In genomic region chr17:81286491-81287145, GRCh38 we compare ENCODE assay signal across 10 cellular contexts. TPM values are rescaled to one million over a fixed set of nuclear protein-coding genes. Genes with fewer than 3 reads are reported as not detected.
DNase-seq lines count a peak whose midpoint lies in the region; ATAC-seq and TF ChIP-seq lines count a peak whose summit lies in the region.
"Had no signal": no experiment of that assay in that cellular context is flagged by ENCODE, and none has a peak within 500 bp of the region (broad histone marks: within the 10 kb centered on the region; RNA-seq: fewer than 3 reads in every experiment).

No MANE protein-coding gene starts in this region.

- H3K4me3 ChIP-seq in body of pancreas, result no peak overlapping the region
- no peak overlapping the region for H3K4me3 ChIP-seq in tibial nerve
- no peak overlapping the region for H3K4me3 ChIP-seq in GM23248

- no peaks in the 10 kb centered on the region for H3K9me2 ChIP-seq in GM23248 (ENCODE audit: insufficient read depth)

- H3K36me3 ChIP-seq in body of pancreas (replicated peaks in 1 of 2; ENCODE audit: insufficient read depth in 1 of 2, low read depth in 2 of 2) (peaks cover 8 to 10% of the 10 kb centered on the region in 2 donors), tibial nerve (peaks cover 0 to 65% (median 0%) of the 10 kb centered on the region in 3 donors), GM23248 (ENCODE audit: low read depth) (no peaks in the 10 kb centered on the region)

- H3K36me3 Mint-ChIP-seq in memory B cell, result peaks cover 12% of the 10 kb centered on the region

- TF ChIP-seq POLR2A in body of pancreas (IDR thresholded peaks at IDR 0.05) (no peak), tibial nerve (IDR thresholded peaks at IDR 0.05) (no peak)

- peak overlapping the region; percentile 85 for H3K4me3 Mint-ChIP-seq in memory B cell

- WGBS in body of pancreas, 2 donors, result 83 to 86% methylated on average over 13 to 22 of the region's 23 CpGs
- 94% methylated on average over 14 to 23 of the region's 23 CpGs for WGBS in tibial nerve, 2 donors
- 93 to 94% methylated on average over 23 of the region's 23 CpGs for WGBS in GM23248 (ENCODE audit: low coverage in 1 of 2, low lambda C conversion rate in 2 of 2, missing lambda C conversion rate in 2 of 2), 2 experiments

- H3K27ac ChIP-seq in body of pancreas (peak overlapping the region in 3 of 4 donors; percentile 4 to 63 (median 54)), tibial nerve (peak overlapping the region in 3 of 4 donors; percentile 60 to 84 (median 77)), GM23248 (no peak overlapping the region)

- in situ Hi-C loops in GM23248 (cut with MboI), result no loop called here

- H3F3A ChIP-seq in GM23248 (ENCODE audit: insufficient read depth), result no peaks in the 10 kb centered on the region

- H3K27ac Mint-ChIP-seq in memory B cell, result peak overlapping the region; percentile 70

- peaks cover 65% of the 10 kb centered on the region for H3K79me2 ChIP-seq in GM23248 (ENCODE audit: insufficient read depth)

- H3K9me3 ChIP-seq in body of pancreas (no peaks in the 10 kb centered on the region), tibial nerve (no peaks in the 10 kb centered on the region), GM23248 (ENCODE audit: low read depth) (no peaks in the 10 kb centered on the region)

- H3K27me3 ChIP-seq in body of pancreas, result no peaks in the 10 kb centered on the region
- no peaks in the 10 kb centered on the region for H3K27me3 ChIP-seq in tibial nerve
- H3K27me3 ChIP-seq in GM23248 (replicated peaks; ENCODE audit: insufficient read depth), result no peaks in the 10 kb centered on the region

- H3K4me1 Mint-ChIP-seq in memory B cell, result peaks cover 12% of the 10 kb centered on the region

- H3K9me3 Mint-ChIP-seq in memory B cell, result no peaks in the 10 kb centered on the region

- H2AFZ ChIP-seq in GM23248, result no peak overlapping the region

- ATAC-seq in Right ventricle myocardium inferior (no peak), left ventricle myocardium superior (no peak), body of pancreas (no peak), memory B cell (ENCODE audit: low read depth) (no peak), HG02571 (IDR thresholded peaks at IDR 0.05; ENCODE audit: unreplicated experiment) (no peak)

- H3K27me3 Mint-ChIP-seq in memory B cell, result no peaks in the 10 kb centered on the region

- TF ChIP-seq CTCF in body of pancreas (IDR thresholded peaks at IDR 0.05) (no peak), tibial nerve (IDR thresholded peaks at IDR 0.05) (no peak)

- DNase-seq in Right ventricle myocardium inferior (ENCODE audit: missing footprints) (peak; percentile 56), left ventricle myocardium superior (no peak), body of pancreas (no peak), memory B cell (ENCODE audit: low spot score in 2 of 2) (no peak), tibial nerve (ENCODE audit: low spot score in 2 of 2) (no peak), mucosa of gallbladder (ENCODE audit: low spot score) (no peak), GM23248 (no peak)
- DNase-seq: activated CD8-positive, alpha-beta memory T cell treated with anti-CD3 and anti-CD28 coated beads, Interleukin-2, amount 50 U/mL, for 4 hours; NCI-H1417 had no signal

- no peak overlapping the region for H3K4me2 ChIP-seq in GM23248 (ENCODE audit: unreplicated experiment)

- H3K4me1 ChIP-seq in body of pancreas (peaks cover 21% of the 10 kb centered on the region), tibial nerve (peaks cover 0 to 36% (median 20%) of the 10 kb centered on the region in 4 donors), GM23248 (ENCODE audit: insufficient read depth) (no peaks in the 10 kb centered on the region)

- no peaks in the 10 kb centered on the region; the same call in 1 of the 2 replicates for H4K20me1 ChIP-seq in GM23248 (ENCODE audit: insufficient read depth)

- no peak for TF ChIP-seq EP300 in tibial nerve (IDR thresholded peaks at IDR 0.05)

- H3K9ac ChIP-seq in GM23248, result no peak overlapping the region

- intact Hi-C loops in Right ventricle myocardium inferior (cut with DNase I) (no loop called here), left ventricle myocardium superior (cut with micrococcal nuclease) (no loop called here), body of pancreas (cut with DNase I) (loop anchor here (10.0 kb wide), 1 partner anchor 198 kb away; no protein-coding TSS in a partner anchor)

RNA-seq across cellular contexts. Expression of gene SLC38A10, which starts 8.5 kb away (rescaled TPM):
- 44.6 TPM for total RNA-seq in Right ventricle myocardium inferior
- 46.6 TPM for total RNA-seq in left ventricle myocardium superior
- 100 to 1,000 TPM; 102 to 203 TPM for total RNA-seq in body of pancreas
- 100 to 1,000 TPM in 2 of 4 donors, 10 to 100 TPM in 2; 80.0 to 149 (median 123) TPM for total RNA-seq in tibial nerve
- total RNA-seq in mucosa of gallbladder, result 135 TPM
- 133 and 137 TPM in 2 replicates for total RNA-seq in GM23248 (2014; rRNA removed; shearing (Covaris generic))
- 58.6 and 61.8 TPM in 2 replicates for polyA plus RNA-seq in GM23248 (2016; fragmentation: Nextera tagmentation; extraction: Ambion mirVana)

RNA-seq across cellular contexts. Expression of gene NDUFAF8, which starts 47.5 kb away (rescaled TPM):
- 58.0 TPM for total RNA-seq in Right ventricle myocardium inferior
- total RNA-seq in left ventricle myocardium superior, result 53.7 TPM
- 10 to 100 TPM; 20.8 to 26.5 TPM for total RNA-seq in body of pancreas
- total RNA-seq in tibial nerve, result 10 to 100 TPM; 27.8 to 73.0 (median 61.1) TPM
- 38.1 TPM for total RNA-seq in mucosa of gallbladder
- 17.2 and 53.1 TPM in 2 replicates for total RNA-seq in GM23248 (2014; rRNA removed; shearing (Covaris generic))
- polyA plus RNA-seq in GM23248 (2016; fragmentation: Nextera tagmentation; extraction: Ambion mirVana), result 134 and 136 TPM in 2 replicates

RNA-seq across cellular contexts. Expression of gene TEPSIN, which starts 47.8 kb away (rescaled TPM):
- total RNA-seq in Right ventricle myocardium inferior, result 11.1 TPM
- total RNA-seq in left ventricle myocardium superior, result 13.8 TPM
- total RNA-seq in body of pancreas, result 100 to 1,000 TPM in 1 of 2 donors, 10 to 100 TPM in 1; 31.9 to 102 TPM
- 100 to 1,000 TPM in 1 of 4 donors, 10 to 100 TPM in 3; 41.5 to 102 (median 73.9) TPM for total RNA-seq in tibial nerve
- total RNA-seq in mucosa of gallbladder, result 57.9 TPM
- 16.1 and 24.4 TPM in 2 replicates for total RNA-seq in GM23248 (2014; rRNA removed; shearing (Covaris generic))
- 2.2 and 2.7 TPM in 2 replicates for polyA plus RNA-seq in GM23248 (2016; fragmentation: Nextera tagmentation; extraction: Ambion mirVana)
